Comparison of ENCODE assay signal across 8 cellular contexts in genomic region chr16:2135071-2135470, GRCh38. TPM values are rescaled to one million over a fixed set of nuclear protein-coding genes. Genes with fewer than 3 reads are reported as not detected.
DNase-seq lines count a peak whose midpoint lies in the region; ATAC-seq and TF ChIP-seq lines count a peak whose summit lies in the region.
"Not testable (repeated sequence)": the region's sequence is repeated elsewhere in the genome, so short reads cannot be mapped to it uniquely, and the experiment has no call there.

No MANE protein-coding gene starts in this region.

- peak overlapping the region; percentile 81 for H3K4me3 Mint-ChIP-seq in activated naive CD4-positive, alpha-beta T cell treated with anti-CD3 and anti-CD28 coated beads, Interleukin-2, amount 50 U/mL, for 24 hours
- H3K4me3 Mint-ChIP-seq in endodermal cell (peak overlapping the region; percentile 60), neural progenitor cell (peak overlapping the region; percentile 89)
- H3K4me3 Mint-ChIP-seq in stimulated activated naive CD8-positive, alpha-beta T cell treated with anti-CD3 and anti-CD28 coated beads, Interleukin-15, amount 100 ng/mL, for 72 hours: peak overlapping the region; percentile 90 to 92

- peaks cover 14% of the 10 kb centered on the region; the same call in 1 of the 2 replicates for H4K20me1 ChIP-seq in BLaER1
- not testable (repeated sequence) for H4K20me1 ChIP-seq in SU-DHL-6 (ENCODE audit: low read depth, low read length); neural progenitor cell (ENCODE audit: low read depth)

- H3K27ac ChIP-seq in BLaER1: peak overlapping the region; percentile 79
- H3K27ac ChIP-seq in HUES64 (ENCODE audit: low read depth, low read length); SU-DHL-6 (ENCODE audit: low read depth, low read length); endodermal cell (ENCODE audit: low read depth, low read length); iPS-20b (ENCODE audit: low read length); neural progenitor cell: not testable (repeated sequence)

- peaks cover 11% of the 10 kb centered on the region for H3K4me1 Mint-ChIP-seq in activated naive CD4-positive, alpha-beta T cell treated with anti-CD3 and anti-CD28 coated beads, Interleukin-2, amount 50 U/mL, for 24 hours
- H3K4me1 Mint-ChIP-seq in endodermal cell, neural progenitor cell: not testable (repeated sequence)
- peaks cover 26% of the 10 kb centered on the region for H3K4me1 Mint-ChIP-seq in stimulated activated naive CD8-positive, alpha-beta T cell treated with anti-CD3 and anti-CD28 coated beads, Interleukin-15, amount 100 ng/mL, for 72 hours

- not testable (repeated sequence) for H3K36me3 Mint-ChIP-seq in activated naive CD4-positive, alpha-beta T cell treated with anti-CD3 and anti-CD28 coated beads, Interleukin-2, amount 50 U/mL, for 24 hours; endodermal cell (ENCODE audit: low read depth); neural progenitor cell

- not testable (repeated sequence) for H3K27ac Mint-ChIP-seq in activated naive CD4-positive, alpha-beta T cell treated with anti-CD3 and anti-CD28 coated beads, Interleukin-2, amount 50 U/mL, for 24 hours; endodermal cell; neural progenitor cell
- H3K27ac Mint-ChIP-seq in stimulated activated naive CD8-positive, alpha-beta T cell treated with anti-CD3 and anti-CD28 coated beads, Interleukin-15, amount 100 ng/mL, for 72 hours: peak overlapping the region in 1 of 2 donors; percentile 74

- H3K27me3 Mint-ChIP-seq in activated naive CD4-positive, alpha-beta T cell treated with anti-CD3 and anti-CD28 coated beads, Interleukin-2, amount 50 U/mL, for 24 hours; neural progenitor cell (ENCODE audit: insufficient read depth, low read depth); stimulated activated naive CD8-positive, alpha-beta T cell treated with anti-CD3 and anti-CD28 coated beads, Interleukin-15, amount 100 ng/mL, for 72 hours: not testable (repeated sequence)
- peaks cover 17% of the 10 kb centered on the region for H3K27me3 Mint-ChIP-seq in endodermal cell (ENCODE audit: insufficient read depth)

- H3K9me3 Mint-ChIP-seq in activated naive CD4-positive, alpha-beta T cell treated with anti-CD3 and anti-CD28 coated beads, Interleukin-2, amount 50 U/mL, for 24 hours; endodermal cell; neural progenitor cell; stimulated activated naive CD8-positive, alpha-beta T cell treated with anti-CD3 and anti-CD28 coated beads, Interleukin-15, amount 100 ng/mL, for 72 hours: not testable (repeated sequence)

- peak overlapping the region; percentile 54 for H3K4me2 ChIP-seq in BLaER1
- H3K4me2 ChIP-seq in SU-DHL-6 (ENCODE audit: low read depth, low read length, poor library complexity, severe bottlenecking): peak overlapping the region; percentile 48
- H3K4me2 ChIP-seq in neural progenitor cell: peak overlapping the region; percentile 81

- not testable (repeated sequence) for H3K27me3 ChIP-seq in BLaER1; HUES64 (ENCODE audit: insufficient read depth, low read length); SU-DHL-6 (ENCODE audit: low read length); endodermal cell (ENCODE audit: control insufficient read depth, insufficient read depth, low read length, poor library complexity, severe bottlenecking); iPS-20b (ENCODE audit: insufficient read depth, low read length); neural progenitor cell

- WGBS in HUES64: under 1% methylated on average over 26 of the region's 42 CpGs
- 0 to 1% methylated on average over 3 to 21 of the region's 42 CpGs for WGBS in endodermal cell (ENCODE audit: insufficient coverage in 1 of 2, insufficient read length in 1 of 2), 2 experiments

- DNase-seq in endodermal cell: peak; percentile 47
- DNase-seq in neural progenitor cell (ENCODE audit: low spot score): not testable (repeated sequence)
- DNase-seq in stimulated activated naive CD8-positive, alpha-beta T cell treated with anti-CD3 and anti-CD28 coated beads, Interleukin-15, amount 100 ng/mL, for 72 hours: peak in 1 of 2 donors; percentile 36

- not testable (repeated sequence) for H3K79me2 ChIP-seq in SU-DHL-6 (ENCODE audit: insufficient read depth, low read length)
- H3K79me2 ChIP-seq in neural progenitor cell (ENCODE audit: low read depth): peaks cover 12% of the 10 kb centered on the region

- TF ChIP-seq CTCF in SU-DHL-6 (IDR thresholded peaks at IDR 0.05; ENCODE audit: insufficient read depth, low read length, poor library complexity, severe bottlenecking); endodermal cell (conservative IDR thresholded peaks at IDR 0.05); neural progenitor cell (IDR thresholded peaks at IDR 0.05): not testable (repeated sequence)

- H3K9me3 ChIP-seq in BLaER1; HUES64 (ENCODE audit: insufficient read depth, low read depth, low read length); SU-DHL-6 (ENCODE audit: insufficient read depth, low read length); endodermal cell (ENCODE audit: control insufficient read depth, low read length); iPS-20b (ENCODE audit: insufficient read depth, low read depth, low read length); neural progenitor cell (ENCODE audit: low read depth): not testable (repeated sequence)

- H3F3A ChIP-seq in SU-DHL-6 (ENCODE audit: insufficient read depth); neural progenitor cell (ENCODE audit: low read depth): not testable (repeated sequence)

- H3K9ac ChIP-seq in BLaER1 (peak overlapping the region; percentile 80), SU-DHL-6 (ENCODE audit: low read length) (peak overlapping the region; percentile 45; the same call in 1 of the 2 replicates), neural progenitor cell (peak overlapping the region; percentile 45)
- not testable (repeated sequence) for H3K9ac ChIP-seq in HUES64 (ENCODE audit: low read depth, low read length); endodermal cell (ENCODE audit: extremely low read depth, low read length, poor library complexity, severe bottlenecking); iPS-20b (ENCODE audit: low read depth, low read length)

- H3K36me3 ChIP-seq in BLaER1; HUES64 (ENCODE audit: insufficient read depth, low read length); SU-DHL-6 (ENCODE audit: low read length); endodermal cell (ENCODE audit: control insufficient read depth, insufficient read depth, low read length); iPS-20b (ENCODE audit: insufficient read depth, low read depth, low read length); neural progenitor cell: not testable (repeated sequence)

- peaks cover 24% of the 10 kb centered on the region for H3K4me1 ChIP-seq in BLaER1
- H3K4me1 ChIP-seq in HUES64 (ENCODE audit: insufficient read depth, low read length); endodermal cell (ENCODE audit: control insufficient read depth, insufficient read depth, low read length); iPS-20b (ENCODE audit: insufficient read depth, low read length); neural progenitor cell: not testable (repeated sequence)

- not testable (repeated sequence) for H2AFZ ChIP-seq in SU-DHL-6 (ENCODE audit: low read depth, low read length, severe bottlenecking); neural progenitor cell (replicated peaks)

- H3K9me2 ChIP-seq in SU-DHL-6 (replicated peaks; ENCODE audit: insufficient read depth, low read length): not testable (repeated sequence)

- not testable (repeated sequence) for ATAC-seq in stimulated activated naive CD8-positive, alpha-beta T cell treated with anti-CD3 and anti-CD28 coated beads, Interleukin-15, amount 100 ng/mL, for 72 hours

- H3K4me3 ChIP-seq in BLaER1 (peak overlapping the region; percentile 70), HUES64 (ENCODE audit: low read length) (peak overlapping the region; percentile 50), SU-DHL-6 (ENCODE audit: insufficient read depth, low read length, poor library complexity, severe bottlenecking) (peak overlapping the region; percentile 40), iPS-20b (ENCODE audit: low read length) (peak overlapping the region; percentile 49; the same call in 1 of the 2 replicates), neural progenitor cell (peak overlapping the region; percentile 80)
- not testable (repeated sequence) for H3K4me3 ChIP-seq in endodermal cell (ENCODE audit: low read length)

RNA-seq across cellular contexts. Expression of gene PKD1, which starts 0.6 kb away (rescaled TPM):
- polyA plus RNA-seq in HUES64 (2013, experiment 1 of 2): 20.3 TPM
- 21.6 TPM for polyA plus RNA-seq in HUES64 (2013, experiment 2 of 2)
- total RNA-seq in endodermal cell (100 to 1,000 TPM; 104 to 110 TPM), neural progenitor cell (ENCODE audit: low replicate concordance) (16.9 and 73.4 TPM in 2 replicates)
- 71.3 TPM for polyA plus RNA-seq in endodermal cell (2013, experiment 1 of 2)
- polyA plus RNA-seq in endodermal cell (2013, experiment 2 of 2): 71.3 TPM

RNA-seq across cellular contexts. Expression of gene RAB26, which starts 13.4 kb away (rescaled TPM):
- polyA plus RNA-seq in HUES64 (2013, experiment 1 of 2): 2.6 TPM
- polyA plus RNA-seq in HUES64 (2013, experiment 2 of 2): 2.7 TPM
- total RNA-seq in endodermal cell (1 to 10 TPM; 3.2 to 4.9 TPM), neural progenitor cell (ENCODE audit: low replicate concordance) (2.1 and 4.4 TPM in 2 replicates)
- polyA plus RNA-seq in endodermal cell (2013, experiment 1 of 2): 5.8 TPM
- 4.6 TPM for polyA plus RNA-seq in endodermal cell (2013, experiment 2 of 2)

RNA-seq across cellular contexts. Expression of gene TRAF7, which starts 20.5 kb away (rescaled TPM):
- 59.5 TPM for polyA plus RNA-seq in HUES64 (2013, experiment 1 of 2)
- 62.1 TPM for polyA plus RNA-seq in HUES64 (2013, experiment 2 of 2)
- total RNA-seq in endodermal cell (100 to 1,000 TPM; 108 to 110 TPM), neural progenitor cell (ENCODE audit: low replicate concordance) (24.1 and 63.6 TPM in 2 replicates)
- polyA plus RNA-seq in endodermal cell (2013, experiment 1 of 2): 54.6 TPM
- polyA plus RNA-seq in endodermal cell (2013, experiment 2 of 2): 52.1 TPM
